Comparison of ENCODE assay signal across 8 cellular contexts in genomic region chr12:132445884-132446471, GRCh38. TPM values are rescaled to one million over a fixed set of nuclear protein-coding genes. Genes with fewer than 3 reads are reported as not detected.
DNase-seq lines count a peak whose midpoint lies in the region; ATAC-seq and TF ChIP-seq lines count a peak whose summit lies in the region.

No MANE protein-coding gene starts in this region.

- no peak overlapping the region for H3K9ac ChIP-seq in fibroblast of lung (ENCODE audit: insufficient read depth, low read length)

- peak; percentile 78 for DNase-seq in GDM1 (lab: John Stamatoyannopoulos, UW)
- DNase-seq in NCI-H345 (lab: John Stamatoyannopoulos, UW) = peak; percentile 97
- peak; percentile 53 for DNase-seq in activated CD8-positive, alpha-beta memory T cell treated with anti-CD3 and anti-CD28 coated beads, Interleukin-2, amount 50 U/mL, for 1 hour (ENCODE audit: extremely low read depth)
- DNase-seq in fibroblast of lung (ENCODE audit: low read depth in 2 of 2) = peak; percentile 52 to 82
- no peak for DNase-seq in osteoblast (ENCODE audit: insufficient read length, low spot score, missing footprints)
- DNase-seq in vagina (ENCODE audit: extremely low spot score in 2 of 2) = no peak

- H3K9me3 ChIP-seq in fibroblast of lung (ENCODE audit: control insufficient read depth, insufficient read depth, low read depth, low read length) = no peaks in the 10 kb centered on the region
- H3K9me3 ChIP-seq in osteoblast (ENCODE audit: low read depth, low read length) = no peaks in the 10 kb centered on the region
- no peaks in the 10 kb centered on the region for H3K9me3 ChIP-seq in vagina

- H3K4me1 ChIP-seq in fibroblast of lung (ENCODE audit: control insufficient read depth, extremely low read depth, insufficient read depth, low read length) (no peaks in the 10 kb centered on the region), osteoblast (ENCODE audit: insufficient read depth, low read length) (no peaks in the 10 kb centered on the region), vagina (peaks cover 15% of the 10 kb centered on the region)

- H3K4me3 ChIP-seq in fibroblast of lung (replicated peaks in 1 of 4; ENCODE audit: control extremely low read depth in 1 of 4, insufficient read depth in 1 of 4, low read depth in 3 of 4, low read length in 4 of 4) (peak overlapping the region in 2 of 4 experiments; percentile 22 to 41), osteoblast (ENCODE audit: insufficient read depth, low read length) (peak overlapping the region; percentile 57), vagina (peak overlapping the region; percentile 23 to 45)

- H2AFZ ChIP-seq in fibroblast of lung (ENCODE audit: low read length) (no peak overlapping the region), osteoblast (ENCODE audit: low read length) (no peak overlapping the region)

- no peak for ATAC-seq in HG03565 (IDR thresholded peaks at IDR 0.05; ENCODE audit: unreplicated experiment)
- ATAC-seq in HG03025 (IDR thresholded peaks at IDR 0.05; ENCODE audit: low FRiP score, unreplicated experiment) = no peak

- no peak for TF ChIP-seq CTCF in fibroblast of lung (conservative IDR thresholded peaks at IDR 0.05 in 1 of 2, IDR thresholded peaks at IDR 0.05 in 1 of 2; ENCODE audit: low read depth in 1 of 2, low read length in 2 of 2)
- TF ChIP-seq CTCF in osteoblast (IDR thresholded peaks at IDR 0.05; ENCODE audit: extremely low read depth, low read depth, low read length) = no peak
- no peak for TF ChIP-seq CTCF in vagina (IDR thresholded peaks at IDR 0.05)

- H4K20me1 ChIP-seq in fibroblast of lung (ENCODE audit: control insufficient read depth, extremely low read depth, insufficient read depth, low read length) (no peaks in the 10 kb centered on the region), osteoblast (ENCODE audit: insufficient read depth, low read length) (no peaks in the 10 kb centered on the region)

- no peak overlapping the region for H3K4me2 ChIP-seq in fibroblast of lung (ENCODE audit: extremely low read depth, insufficient read depth, low read length)
- H3K4me2 ChIP-seq in osteoblast (ENCODE audit: insufficient read depth, low read length) = peak overlapping the region; percentile 53

- H3K27me3 ChIP-seq in fibroblast of lung (ENCODE audit: control insufficient read depth, insufficient read depth, low read length) = peaks cover 6% of the 10 kb centered on the region
- peaks cover 16% of the 10 kb centered on the region for H3K27me3 ChIP-seq in osteoblast (ENCODE audit: insufficient read depth, low read length)
- no peaks in the 10 kb centered on the region for H3K27me3 ChIP-seq in vagina

- no peak overlapping the region for H3K27ac ChIP-seq in fibroblast of lung (ENCODE audit: insufficient read depth, low read length)
- no peak overlapping the region for H3K27ac ChIP-seq in osteoblast (ENCODE audit: low read depth, low read length)
- H3K27ac ChIP-seq in vagina = peak overlapping the region; percentile 68

- no peak for TF ChIP-seq POLR2A in vagina (IDR thresholded peaks at IDR 0.05)

- no peaks in the 10 kb centered on the region for H3K36me3 ChIP-seq in fibroblast of lung (ENCODE audit: control insufficient read depth, insufficient read depth, low read length)
- no peaks in the 10 kb centered on the region for H3K36me3 ChIP-seq in osteoblast (ENCODE audit: insufficient read depth, low read length)
- no peaks in the 10 kb centered on the region for H3K36me3 ChIP-seq in vagina

- H3K79me2 ChIP-seq in fibroblast of lung (ENCODE audit: control insufficient read depth, insufficient read depth, low read length) = no peaks in the 10 kb centered on the region
- H3K79me2 ChIP-seq in osteoblast (ENCODE audit: insufficient read depth, low read length) = no peaks in the 10 kb centered on the region

- intact Hi-C loops in vagina (cut with DNase I) = no loop called here

RNA-seq across cellular contexts. Expression of gene FBRSL1, which starts 44.0 kb away (rescaled TPM):
- total RNA-seq in fibroblast of lung (1.8 and 2.1 TPM in 2 replicates), osteoblast (2.7 and 12.3 TPM in 2 replicates), vagina (11.0 TPM)
- polyA plus RNA-seq in fibroblast of lung = 1.4 and 2.3 TPM in 2 replicates
- polyA plus RNA-seq in fibroblast of lung (2012) = 15.6 and 23.0 TPM in 2 replicates
- polyA minus RNA-seq in fibroblast of lung (ENCODE audit: low replicate concordance) = 1.9 and 24.2 TPM in 2 replicates

Comparison
In these comparisons a context has a peak if more than half of its experiments do, and no peak if none do; other contexts are left out.
1. DNase-seq: peak in GDM1 (single experiment), NCI-H345 (single experiment), activated CD8-positive, alpha-beta memory T cell treated with anti-CD3 and anti-CD28 coated beads, Interleukin-2, amount 50 U/mL, for 1 hour (single experiment) and fibroblast of lung (2 of 2); none in osteoblast (single experiment) and vagina (0 of 2).